In the genomic region with DNA sequence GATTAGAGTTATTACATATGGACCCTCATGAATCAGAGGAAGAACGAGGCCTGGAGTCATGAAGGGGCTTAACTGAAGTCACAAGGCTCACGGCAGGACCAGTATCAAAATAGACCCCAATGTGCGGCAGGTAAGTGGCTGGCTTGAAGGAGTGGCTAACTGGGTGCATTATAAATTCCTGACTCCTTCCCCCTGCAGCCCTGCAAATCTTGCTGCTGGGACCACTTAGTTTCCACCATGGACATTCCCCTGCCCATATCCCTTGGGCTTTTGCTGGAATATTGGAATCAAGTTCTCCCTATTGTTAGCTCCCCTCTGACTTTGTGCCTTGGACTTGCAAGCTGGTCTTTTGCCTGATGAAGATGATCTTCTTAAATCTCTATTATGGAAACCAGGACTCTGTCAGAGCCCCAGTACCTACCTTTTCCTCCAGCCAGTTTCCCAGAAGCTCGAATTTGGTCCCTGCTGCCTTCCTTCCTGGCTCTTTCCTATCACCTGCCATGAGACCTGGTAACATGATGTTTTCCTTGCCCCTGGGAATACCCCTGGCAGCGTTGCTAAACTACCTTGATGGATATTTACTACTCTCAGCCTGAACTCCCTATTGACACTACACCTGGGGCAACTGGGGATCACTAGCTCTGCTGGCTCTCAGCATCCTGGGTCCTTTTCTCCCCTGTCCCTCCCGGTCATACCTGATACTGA, we compare ENCODE assay signal across 22 cellular contexts.
"Had no signal": no experiment of that assay in that cellular context is flagged by ENCODE, and none has a peak within 500 bp of the region (broad histone marks: within the 10 kb centered on the region; RNA-seq: fewer than 3 reads in every experiment).

No MANE protein-coding gene starts in this region.

- H3K36me3 Mint-ChIP-seq: WTC11 had no signal

- H3K4me3 ChIP-seq: cardiac muscle cell, K562, PC-9 had no signal

- H3K27ac Mint-ChIP-seq: activated CD8-positive, alpha-beta T cell treated with anti-CD3 and anti-CD28 coated beads, Interleukin-2, amount 10 ng/mL, durations not matched to agents 7 days and 5 days; T-helper 1 cell treated with Interleukin-12 subunit alpha and Interleukin-12 subunit beta and Interleukin-4 antibody, amounts not matched to agents 30 μg/mL and 1 μg/mL, for 36 hours; WTC11 had no signal

- H3K27ac ChIP-seq: brain microvascular endothelial cell, cardiac muscle cell, PC-9 had no signal

- H3K4me3 Mint-ChIP-seq: activated CD8-positive, alpha-beta T cell treated with anti-CD3 and anti-CD28 coated beads, Interleukin-2, amount 10 ng/mL, durations not matched to agents 7 days and 5 days; T-helper 1 cell treated with Interleukin-12 subunit alpha and Interleukin-12 subunit beta and Interleukin-4 antibody, amounts not matched to agents 30 μg/mL and 1 μg/mL, for 36 hours; WTC11 had no signal

- H3K27me3 ChIP-seq: brain microvascular endothelial cell, cardiac muscle cell had no signal

- DNase-seq: activated CD4-positive, alpha-beta T cell treated with anti-CD3 and anti-CD28 coated beads for 48 hours; activated CD4-positive, alpha-beta T cell treated with anti-CD3 and anti-CD28 coated beads, Interleukin-2, amount 50 U/mL, for 4 hours; activated CD4-positive, CD25-positive, alpha-beta regulatory T cell treated with anti-CD3 and anti-CD28 coated beads, Interleukin-2, amount 50 U/mL, for 72 hours; activated CD8-positive, alpha-beta memory T cell treated with anti-CD3 and anti-CD28 coated beads, Interleukin-2, amount 50 U/mL, for 48 hours; activated CD8-positive, alpha-beta T cell treated with anti-CD3 and anti-CD28 coated beads, Interleukin-2, amount 10 ng/mL, durations not matched to agents 7 days and 5 days; activated T-cell treated with anti-CD3 and anti-CD28 coated beads, Interleukin-2, amount 50 U/mL, for 1 hour; brain microvascular endothelial cell; Karpas-422; MM.1S; NCI-H1105; NCI-H1436 treated with DMSO at 0.1 percent for 48 hours; NCI-H187; NCI-H2081; NCI-H2227 treated with DMSO at 0.1 percent for 48 hours; NCI-H510A; NCI-H526 treated with DMSO at 0.1 percent for 48 hours; PC-9; SHP77 treated with DMSO at 0.1 percent for 48 hours had no signal

- H3K36me3 ChIP-seq: brain microvascular endothelial cell, cardiac muscle cell had no signal

- H3K9me3 Mint-ChIP-seq: WTC11 had no signal
